10 cellular contexts compared by ENCODE assay signal in the genomic region with DNA sequence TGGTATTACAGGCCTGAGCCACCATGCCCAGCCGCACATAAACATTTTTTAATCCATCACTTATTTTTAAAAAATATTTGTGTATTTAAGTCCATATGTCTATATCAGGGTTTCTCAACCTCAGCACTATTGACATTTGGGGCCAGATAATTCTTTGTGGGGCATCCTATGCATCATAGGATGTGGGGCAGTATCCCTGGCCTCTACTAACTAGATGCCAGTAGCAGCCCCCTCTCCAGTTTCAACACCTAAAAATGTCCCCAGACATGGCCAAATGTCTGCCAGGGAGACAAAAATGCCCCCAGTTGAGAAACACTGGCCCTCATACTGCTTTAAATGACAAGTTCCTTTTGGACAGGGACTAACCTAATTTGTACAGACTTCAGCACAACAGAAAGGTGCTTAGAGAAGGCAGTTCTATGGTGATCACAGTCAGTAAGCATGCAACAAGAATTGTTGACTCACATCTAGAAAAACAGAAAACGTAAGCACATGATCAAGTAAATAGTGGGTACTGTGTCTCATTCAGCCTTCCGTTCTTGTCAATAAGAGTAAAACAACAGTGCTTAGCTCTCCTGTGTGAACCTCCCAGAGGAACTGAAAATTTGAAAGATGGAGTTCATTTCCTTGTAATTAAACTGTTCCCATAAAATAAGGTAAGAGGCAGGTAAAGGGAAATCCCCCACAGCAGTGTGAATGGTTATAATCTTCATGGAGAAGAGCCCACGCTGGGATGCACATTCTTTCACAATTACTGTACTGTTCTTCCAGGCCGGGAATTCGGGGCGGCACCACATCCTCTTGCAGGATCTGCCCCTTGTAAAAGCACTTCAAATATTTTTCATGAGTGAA. TPM values are rescaled to one million over a fixed set of nuclear protein-coding genes. Genes with fewer than 3 reads are reported as not detected.
DNase-seq lines count a peak whose midpoint lies in the region; ATAC-seq lines count a peak whose summit lies in the region.
"Had no signal": no experiment of that assay in that cellular context is flagged by ENCODE, and none has a peak within 500 bp of the region (broad histone marks: within the 10 kb centered on the region; RNA-seq: fewer than 3 reads in every experiment).

No MANE protein-coding gene starts in this region.

- no peak overlapping the region for H2BK120ac ChIP-seq in mesendoderm (ENCODE audit: low read depth, low read length)

- no peak overlapping the region for H4K5ac ChIP-seq in mesendoderm (ENCODE audit: low read length)

- H3K4me2 ChIP-seq in mesendoderm (ENCODE audit: low read length) = no peak overlapping the region

- H3K9ac ChIP-seq in mesendoderm (ENCODE audit: low read length) = no peak overlapping the region

- intact Hi-C loops in activated CD4-positive, alpha-beta T cell treated with anti-CD3 and anti-CD28 coated beads for 36 hours (cut with DNase I, micrococcal nuclease) = no loop called here

- no peaks in the 10 kb centered on the region for H3K9me3 Mint-ChIP-seq in activated CD4-positive, alpha-beta T cell treated with anti-CD3 and anti-CD28 coated beads for 36 hours (ENCODE audit: low read depth)

- no peaks in the 10 kb centered on the region for H3K27me3 ChIP-seq in mesendoderm (ENCODE audit: insufficient read depth, low read length, poor library complexity)

- no peaks in the 10 kb centered on the region for H3K36me3 ChIP-seq in mesendoderm (ENCODE audit: control insufficient read depth, insufficient read depth, low read length)

- H3K27ac ChIP-seq in mesendoderm (ENCODE audit: low read depth, low read length) = no peak overlapping the region

- H3K79me2 ChIP-seq in mesendoderm (ENCODE audit: control insufficient read depth, insufficient read depth, low read length) = no peaks in the 10 kb centered on the region

- H4K8ac ChIP-seq in mesendoderm (ENCODE audit: low read depth, low read length) = no peak overlapping the region

- H3K79me1 ChIP-seq in mesendoderm (ENCODE audit: low read length) = no peaks in the 10 kb centered on the region

- POLR2A ChIA-PET in activated CD4-positive, alpha-beta T cell treated with anti-CD3 and anti-CD28 coated beads for 36 hours (lab: Charles Lee) = no interaction called here

- H3K18ac ChIP-seq in mesendoderm (ENCODE audit: low read length) = peak overlapping the region; percentile 12

- WGBS in mesendoderm (ENCODE audit: extremely low coverage, insufficient coverage, low lambda C conversion rate) = no CpG with 5 or more reads among the region's 7 CpGs

- DNase-seq in ELF-1 (ENCODE audit: low read depth, low spot score) (peak; percentile 27), amniotic epithelial cell (ENCODE audit: low read depth) (peak; percentile 85), mesendoderm (peak; percentile 72)
- no peak for DNase-seq in activated CD4-positive, alpha-beta T cell treated with anti-CD3 and anti-CD28 coated beads for 36 hours
- DNase-seq: activated T-cell treated with anti-CD3 and anti-CD28 coated beads for 4 hours, NCI-H1694 treated with DMSO at 0.1 percent for 48 hours had no signal

- H3K56ac ChIP-seq in mesendoderm (ENCODE audit: low read length) = no peak overlapping the region

- peaks cover 17% of the 10 kb centered on the region for H3K27me3 Mint-ChIP-seq in activated CD4-positive, alpha-beta T cell treated with anti-CD3 and anti-CD28 coated beads for 36 hours

- no peaks in the 10 kb centered on the region for H3K4me1 ChIP-seq in mesendoderm (ENCODE audit: control insufficient read depth, low read depth, low read length)

- H3K23ac ChIP-seq in mesendoderm (ENCODE audit: low read length) = no peak overlapping the region

- H2AK5ac ChIP-seq in mesendoderm (ENCODE audit: low read length) = no peak overlapping the region

- no peak overlapping the region for H3K4me3 Mint-ChIP-seq in activated CD4-positive, alpha-beta T cell treated with anti-CD3 and anti-CD28 coated beads for 36 hours

- H3K4ac ChIP-seq in mesendoderm (ENCODE audit: low read depth, low read length) = no peak overlapping the region

- H3K4me1 Mint-ChIP-seq in activated CD4-positive, alpha-beta T cell treated with anti-CD3 and anti-CD28 coated beads for 36 hours = peaks cover 15% of the 10 kb centered on the region

- no peak overlapping the region for H2BK15ac ChIP-seq in mesendoderm (replicated peaks; ENCODE audit: low read depth)

- no peak overlapping the region for H3K4me3 ChIP-seq in mesendoderm (ENCODE audit: low read length)

- no peak overlapping the region for H3K27ac Mint-ChIP-seq in activated CD4-positive, alpha-beta T cell treated with anti-CD3 and anti-CD28 coated beads for 36 hours

- ATAC-seq in HG03103 (IDR thresholded peaks at IDR 0.05; ENCODE audit: low read depth, unreplicated experiment) (peak; percentile 40), HG03378 (IDR thresholded peaks at IDR 0.05; ENCODE audit: unreplicated experiment) (no peak), GM21447 (IDR thresholded peaks at IDR 0.05; ENCODE audit: unreplicated experiment) (no peak), GM19023 (IDR thresholded peaks at IDR 0.05; ENCODE audit: unreplicated experiment) (no peak)
- no peak for ATAC-seq in activated CD4-positive, alpha-beta T cell treated with anti-CD3 and anti-CD28 coated beads for 36 hours

- CTCF ChIA-PET in activated CD4-positive, alpha-beta T cell treated with anti-CD3 and anti-CD28 coated beads for 36 hours (lab: Charles Lee) = no interaction called here

- no peak overlapping the region for H2BK5ac ChIP-seq in mesendoderm (ENCODE audit: low read length)

- peaks cover 2% of the 10 kb centered on the region for H3K36me3 Mint-ChIP-seq in activated CD4-positive, alpha-beta T cell treated with anti-CD3 and anti-CD28 coated beads for 36 hours (ENCODE audit: low read depth)

RNA-seq across cellular contexts. Expression of gene ADRB1, which starts 17.3 kb away (rescaled TPM):
- 0.13 TPM for polyA plus RNA-seq in mesendoderm (2013, experiment 1 of 2)
- polyA plus RNA-seq in mesendoderm (2013, experiment 2 of 2) = 0.07 TPM
- total RNA-seq in activated CD4-positive, alpha-beta T cell treated with anti-CD3 and anti-CD28 coated beads for 36 hours = not detected
